ENCODE assay signal across 8 cellular contexts in the genomic region with DNA sequence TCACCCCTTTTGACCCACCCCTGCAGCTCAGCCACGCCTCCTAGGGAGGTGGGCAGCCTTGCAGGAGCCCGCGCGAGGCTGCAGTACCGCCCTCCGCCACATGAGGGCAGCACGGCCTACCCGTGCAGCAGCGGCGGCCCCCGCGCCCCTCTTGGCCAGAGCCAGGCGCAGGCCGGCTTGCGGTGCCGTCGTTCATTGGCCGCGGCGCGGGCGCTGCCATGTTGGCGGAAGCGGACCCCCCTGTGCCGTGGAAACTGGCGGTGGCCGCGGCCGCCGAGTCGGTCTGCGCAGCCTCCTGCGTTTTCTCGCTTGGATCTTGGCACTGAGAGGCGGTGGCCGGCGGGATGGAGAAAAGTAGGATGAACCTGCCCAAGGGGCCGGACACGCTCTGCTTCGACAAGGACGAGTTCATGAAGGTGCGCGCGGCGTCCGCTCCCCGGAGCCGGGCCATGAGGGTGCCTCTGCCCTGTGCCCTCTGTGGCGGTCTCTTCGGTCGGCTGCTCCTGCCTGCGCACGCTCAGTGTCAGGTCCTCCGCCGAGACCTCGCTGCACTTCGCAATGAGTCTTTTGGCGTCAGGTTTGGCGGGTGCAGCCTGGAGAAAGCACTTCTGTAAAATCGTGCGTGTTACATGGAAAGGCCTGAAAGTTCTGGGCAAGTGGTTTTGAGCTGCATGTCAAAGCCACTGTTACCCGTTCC. TPM values are rescaled to one million over a fixed set of nuclear protein-coding genes. Genes with fewer than 3 reads are reported as not detected.
DNase-seq lines count a peak whose midpoint lies in the region; ATAC-seq and TF ChIP-seq lines count a peak whose summit lies in the region.

A gene with protein sequence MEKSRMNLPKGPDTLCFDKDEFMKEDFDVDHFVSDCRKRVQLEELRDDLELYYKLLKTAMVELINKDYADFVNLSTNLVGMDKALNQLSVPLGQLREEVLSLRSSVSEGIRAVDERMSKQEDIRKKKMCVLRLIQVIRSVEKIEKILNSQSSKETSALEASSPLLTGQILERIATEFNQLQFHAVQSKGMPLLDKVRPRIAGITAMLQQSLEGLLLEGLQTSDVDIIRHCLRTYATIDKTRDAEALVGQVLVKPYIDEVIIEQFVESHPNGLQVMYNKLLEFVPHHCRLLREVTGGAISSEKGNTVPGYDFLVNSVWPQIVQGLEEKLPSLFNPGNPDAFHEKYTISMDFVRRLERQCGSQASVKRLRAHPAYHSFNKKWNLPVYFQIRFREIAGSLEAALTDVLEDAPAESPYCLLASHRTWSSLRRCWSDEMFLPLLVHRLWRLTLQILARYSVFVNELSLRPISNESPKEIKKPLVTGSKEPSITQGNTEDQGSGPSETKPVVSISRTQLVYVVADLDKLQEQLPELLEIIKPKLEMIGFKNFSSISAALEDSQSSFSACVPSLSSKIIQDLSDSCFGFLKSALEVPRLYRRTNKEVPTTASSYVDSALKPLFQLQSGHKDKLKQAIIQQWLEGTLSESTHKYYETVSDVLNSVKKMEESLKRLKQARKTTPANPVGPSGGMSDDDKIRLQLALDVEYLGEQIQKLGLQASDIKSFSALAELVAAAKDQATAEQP (plus strand): TSS at position 219 of the 697 bp plus-strand sequence. CDS start 126 bp downstream, at position 345.

- H3K9ac ChIP-seq in BLaER1, result peak within 1 kb of the TSS; percentile 85
- peak within 1 kb of the TSS; percentile 75 to 83 for H3K9ac ChIP-seq in colonic mucosa (ENCODE audit: low read depth in 2 of 2, low read length in 2 of 2)

- peak; percentile 93 for ATAC-seq in HG03442 (IDR thresholded peaks at IDR 0.05; ENCODE audit: unreplicated experiment)
- peak; percentile 95 for ATAC-seq in left colon

- H3K36me3 ChIP-seq in BLaER1 (peaks cover 22% of the 10 kb centered on the region), colonic mucosa (no peaks in the 10 kb centered on the region)

- H3K4me1 ChIP-seq in BLaER1 (peaks cover 28% of the 10 kb centered on the region), colonic mucosa (peaks cover 10% of the 10 kb centered on the region)

- TF ChIP-seq CTCF in colonic mucosa (IDR thresholded peaks at IDR 0.05), result peak; percentile 100

- H3K4me3 ChIP-seq in BLaER1, result peak within 1 kb of the TSS; percentile 74
- H3K4me3 ChIP-seq in colonic mucosa, result peak within 1 kb of the TSS; percentile 86

- peak within 1 kb of the TSS; percentile 91 for H3K4me2 ChIP-seq in BLaER1

- DNase-seq in GM19238 (ENCODE audit: insufficient read length, low spot score) (peak; percentile 93), NCI-H510A treated with DMSO at 0.1 percent for 48 hours (lab: John Stamatoyannopoulos, UW) (peak; percentile 94), colonic mucosa (peak; percentile 95), left colon (peak; percentile 91 to 97)
- DNase-seq in activated CD4-positive, alpha-beta T cell treated with anti-CD3 and anti-CD28 coated beads for 48 hours, result peak; percentile 97
- DNase-seq in stimulated activated CD4-positive, alpha-beta T cell treated with anti-CD3 and anti-CD28 coated beads, Interleukin-2, amount 100 ng/mL, for 24 hours, result peak; percentile 99

- peaks cover 45% of the 10 kb centered on the region for H4K20me1 ChIP-seq in BLaER1

- no peaks in the 10 kb centered on the region for H3K27me3 ChIP-seq in BLaER1
- no peaks in the 10 kb centered on the region for H3K27me3 ChIP-seq in colonic mucosa

- intact Hi-C loops in colonic mucosa (cut with DNase I) (loop anchor here (5.0 kb wide), 1 partner anchor 130 kb away; no protein-coding TSS in a partner anchor), left colon (cut with DNase I, micrococcal nuclease) (loop anchor here in 1 of 2 donors (10.0 kb wide), 1 partner anchor 112 kb away; no protein-coding TSS in a partner anchor)

- H3K27ac ChIP-seq in BLaER1 (peak within 1 kb of the TSS; percentile 81), colonic mucosa (peak within 1 kb of the TSS; percentile 87)

- no peaks in the 10 kb centered on the region for H3K9me3 ChIP-seq in BLaER1
- H3K9me3 ChIP-seq in colonic mucosa, result no peaks in the 10 kb centered on the region

RNA-seq across cellular contexts. Expression of the gene that starts here (rescaled TPM):
- total RNA-seq in colonic mucosa (10 to 100 TPM; 42.0 to 53.8 TPM), left colon (10 to 100 TPM; 45.3 to 53.5 TPM)

Comparison
In these comparisons a context has a peak if more than half of its experiments do, and no peak if none do; other contexts are left out.
1. Peak in every context shown above with its lines: DNase-seq, ATAC-seq, H3K4me3 ChIP-seq and H3K27ac ChIP-seq.